ENCODE assay signal across 1 cellular context in genomic region chr7:24825931-24826661, GRCh38.
TF ChIP-seq lines count a peak whose summit lies in the region.

No MANE protein-coding gene starts in this region.

TF ChIP-seq in HepG2, 621 proteins besides CTCF, POLR2A, EP300 and RAD21 (continued from another document):
- TF ChIP-seq MAFK (conservative IDR thresholded peaks at IDR 0.05 in 1 of 2, IDR thresholded peaks at IDR 0.05 in 1 of 2; ENCODE audit: low read length in 2 of 2): 0 out of 4 replicates have a peak, but pooled peaks of 1 of the 2 experiments have one; percentile 2
- no peak for TF ChIP-seq ETV6 (CRISPR knock-in tag; conservative IDR thresholded peaks at IDR 0.05)
- no peak for TF ChIP-seq FOXO4 (CRISPR knock-in tag; conservative IDR thresholded peaks at IDR 0.05)
- 0 out of 2 replicates have a peak, but pooled peaks have one; percentile 10 for TF ChIP-seq ATF7 (IDR thresholded peaks at IDR 0.05)
- TF ChIP-seq ATF7 (CRISPR knock-in tag; IDR thresholded peaks at IDR 0.05): no peak
- TF ChIP-seq UBTF (CRISPR knock-in tag; IDR thresholded peaks at IDR 0.05): no peak
- TF ChIP-seq ZFY (CRISPR knock-in tag; IDR thresholded peaks at IDR 0.05): peak; percentile 18; the same call in 1 of the 2 replicates
- TF ChIP-seq MIER2 (CRISPR knock-in tag; IDR thresholded peaks at IDR 0.05): 0 out of 2 replicates have a peak, but pooled peaks have one; percentile 26
- TF ChIP-seq EZH2 (conservative IDR thresholded peaks at IDR 0.05; ENCODE audit: low read depth, low read length): no peak
- TF ChIP-seq ZNF256 (CRISPR knock-in tag; conservative IDR thresholded peaks at IDR 0.05): no peak
- TF ChIP-seq ZNF3 (CRISPR knock-in tag; IDR thresholded peaks at IDR 0.05): no peak
- no peak for TF ChIP-seq ZNF790 (CRISPR knock-in tag; IDR thresholded peaks at IDR 0.05; ENCODE audit: borderline replicate concordance)
- TF ChIP-seq KLF13 (CRISPR knock-in tag; IDR thresholded peaks at IDR 0.05): no peak
- peak; percentile 57; the same call in 1 of the 2 replicates for TF ChIP-seq DMAP1 (CRISPR knock-in tag; IDR thresholded peaks at IDR 0.05)
- TF ChIP-seq THYN1 (CRISPR knock-in tag; IDR thresholded peaks at IDR 0.05; ENCODE audit: borderline replicate concordance, low read depth): no peak
- TF ChIP-seq NCOA5 (CRISPR knock-in tag; IDR thresholded peaks at IDR 0.05): no peak
- TF ChIP-seq ZNF569 (CRISPR knock-in tag; IDR thresholded peaks at IDR 0.05; ENCODE audit: borderline replicate concordance): no peak
